Comparison of ENCODE assay signal across 20 cellular contexts in genomic region chrX:140432328-140433025, GRCh38.
DNase-seq lines count a peak whose midpoint lies in the region; ATAC-seq, FAIRE-seq and TF ChIP-seq lines count a peak whose summit lies in the region.
"Had no signal": no experiment of that assay in that cellular context is flagged by ENCODE, and none has a peak within 500 bp of the region (broad histone marks: within the 10 kb centered on the region; RNA-seq: fewer than 3 reads in every experiment).

No MANE protein-coding gene starts in this region.

- H2AFZ ChIP-seq in HepG2 (ENCODE audit: low read length) = no peak overlapping the region
- H2AFZ ChIP-seq: parathyroid adenoma had no signal

- H3K9me3 Mint-ChIP-seq in activated CD4-positive, alpha-beta T cell treated with anti-CD3 and anti-CD28 coated beads for 36 hours (ENCODE audit: low read depth) = no peaks in the 10 kb centered on the region
- no peaks in the 10 kb centered on the region for H3K9me3 Mint-ChIP-seq in T-cell

- no peak overlapping the region for H3K27ac Mint-ChIP-seq in activated CD4-positive, alpha-beta T cell treated with anti-CD3 and anti-CD28 coated beads for 36 hours
- no peak overlapping the region for H3K27ac Mint-ChIP-seq in T-cell

- H3K9ac ChIP-seq in liver (ENCODE audit: low read depth in 1 of 2, low read length in 2 of 2) = no peak overlapping the region
- no peak overlapping the region for H3K9ac ChIP-seq in HepG2 (ENCODE audit: insufficient read depth, low read depth, low read length)
- H3K9ac ChIP-seq: parathyroid adenoma had no signal

- CTCF ChIA-PET in HepG2 (lab: Yijun Ruan, JAX; ENCODE audit: low intra/inter-chr PET ratio, low total read pairs) = no interaction called here
- CTCF ChIA-PET in activated CD4-positive, alpha-beta T cell treated with anti-CD3 and anti-CD28 coated beads for 36 hours (lab: Charles Lee) = no interaction called here
- CTCF ChIA-PET in T-cell (lab: Charles Lee) = no interaction called here

- TF ChIP-seq CTCF in liver (IDR thresholded peaks at IDR 0.05; ENCODE audit: low read depth, low read length, missing input control) (no peak), HepG2 (CRISPR knock-in tag; IDR thresholded peaks at IDR 0.05) (no peak), GM20000 (IDR thresholded peaks at IDR 0.05; ENCODE audit: extremely low read depth, missing control alignments) (no peak)

- H3K4me1 ChIP-seq in liver (ENCODE audit: control insufficient read depth in 4 of 4, insufficient read depth in 4 of 4, low read length in 3 of 4) = peaks cover 5 to 31% (median 22%) of the 10 kb centered on the region in 4 donors
- H3K4me1 ChIP-seq in HepG2 (ENCODE audit: insufficient read depth, low read length) = no peaks in the 10 kb centered on the region
- H3K4me1 ChIP-seq: gastrocnemius medialis, parathyroid adenoma had no signal

- H3K79me2 ChIP-seq in HepG2 (ENCODE audit: insufficient read depth, low read length) = no peaks in the 10 kb centered on the region
- H3K79me2 ChIP-seq: parathyroid adenoma had no signal

- H3K27me3 ChIP-seq in liver (ENCODE audit: control insufficient read depth in 4 of 4, insufficient read depth in 4 of 4, low read length in 3 of 4) (peaks cover 0 to 2% (median 0%) of the 10 kb centered on the region in 4 donors), HepG2 (ENCODE audit: control insufficient read depth in 1 of 2, insufficient read depth in 2 of 2, low read length in 2 of 2) (no peaks in the 10 kb centered on the region)

- no peak overlapping the region for H3K27ac ChIP-seq in liver (ENCODE audit: low read depth in 1 of 2, low read length in 2 of 2)
- no peak overlapping the region for H3K27ac ChIP-seq in HepG2 (ENCODE audit: extremely low read length, insufficient read depth, low read length)
- H3K27ac ChIP-seq: gastrocnemius medialis, parathyroid adenoma, RWPE1 had no signal

- intact Hi-C loops in HepG2 (cut with micrococcal nuclease; ENCODE audit: unreplicated experiment) (no loop called here), head of caudate nucleus (cut with DNase I) (no loop called here)
- intact Hi-C loops in activated CD4-positive, alpha-beta T cell treated with anti-CD3 and anti-CD28 coated beads for 36 hours (cut with DNase I, micrococcal nuclease) = no loop called here

- no peaks in the 10 kb centered on the region for H4K20me1 ChIP-seq in HepG2 (ENCODE audit: insufficient read depth, low read length)

- 21% methylated on average over 5 of the region's 5 CpGs for WGBS in liver
- no CpG with 5 or more reads among the region's 5 CpGs for WGBS in HepG2 (ENCODE audit: low lambda C conversion rate)

- TF ChIP-seq POLR2A in HepG2 (IDR thresholded peaks at IDR 0.05; ENCODE audit: insufficient read depth in 1 of 2, low read depth in 2 of 2, low read length in 2 of 2) = no peak

- no peaks in the 10 kb centered on the region for H3K4me1 Mint-ChIP-seq in activated CD4-positive, alpha-beta T cell treated with anti-CD3 and anti-CD28 coated beads for 36 hours
- H3K4me1 Mint-ChIP-seq in T-cell = no peaks in the 10 kb centered on the region

- no peaks in the 10 kb centered on the region for H3K36me3 Mint-ChIP-seq in activated CD4-positive, alpha-beta T cell treated with anti-CD3 and anti-CD28 coated beads for 36 hours (ENCODE audit: low read depth)
- no peaks in the 10 kb centered on the region for H3K36me3 Mint-ChIP-seq in T-cell

- FAIRE-seq in HepG2 (lab: Jason Lieb, UNC) = no peak
- FAIRE-seq: endometrium, G401.6, islet of Langerhans had no signal

- POLR2A ChIA-PET in HepG2 (lab: Yijun Ruan, JAX) (no interaction called here), T-cell (lab: Charles Lee) (no interaction called here)
- POLR2A ChIA-PET in activated CD4-positive, alpha-beta T cell treated with anti-CD3 and anti-CD28 coated beads for 36 hours (lab: Charles Lee) = no interaction called here

- TF ChIP-seq RAD21 in liver (IDR thresholded peaks at IDR 0.05) (peak; percentile 15 to 19), HepG2 (CRISPR knock-in tag; IDR thresholded peaks at IDR 0.05) (no peak)

- no peak overlapping the region for H3K4me3 Mint-ChIP-seq in activated CD4-positive, alpha-beta T cell treated with anti-CD3 and anti-CD28 coated beads for 36 hours
- no peak overlapping the region for H3K4me3 Mint-ChIP-seq in T-cell

- no peak for DNase-seq in HepG2 (ENCODE audit: low spot score)
- peak in 38 of 42 donors; percentile 8 to 74 (median 38) for DNase-seq in head of caudate nucleus
- DNase-seq in occipital lobe (lab: John Stamatoyannopoulos, UW) = peak; percentile 2
- no peak for DNase-seq in activated CD4-positive, alpha-beta T cell treated with anti-CD3 and anti-CD28 coated beads for 36 hours
- DNase-seq in T-cell = no peak
- DNase-seq in activated CD4-positive, alpha-beta T cell treated with anti-CD3 and anti-CD28 coated beads, Interleukin-2, amount 50 U/mL, for 48 hours = no peak
- DNase-seq in GM20000 (ENCODE audit: low spot score) = no peak
- DNase-seq: activated CD4-positive, CD25-positive, alpha-beta regulatory T cell; activated naive CD4-positive, alpha-beta T cell; central memory CD4-positive, alpha-beta T cell; COR-L47; gastrocnemius medialis; NCI-H2081 treated with DMSO at 0.1 percent for 48 hours; stimulated activated CD4-positive, alpha-beta T cell treated with anti-CD3 and anti-CD28 coated beads, Interleukin-15, amount 100 ng/mL, for 24 hours had no signal

- no peak overlapping the region for H3K4me2 ChIP-seq in HepG2 (ENCODE audit: low read depth, low read length)

- H3K9me3 ChIP-seq in liver (ENCODE audit: control insufficient read depth in 4 of 4, low read length in 3 of 4) = peaks cover 0 to 3% (median 0%) of the 10 kb centered on the region in 4 donors
- no peaks in the 10 kb centered on the region for H3K9me3 ChIP-seq in HepG2 (ENCODE audit: low read length)
- H3K9me3 ChIP-seq: gastrocnemius medialis had no signal

- ATAC-seq in HepG2 = no peak
- no peak for ATAC-seq in activated CD4-positive, alpha-beta T cell treated with anti-CD3 and anti-CD28 coated beads for 36 hours
- ATAC-seq in T-cell (replicated peaks in 1 of 4) = no peak

- BruUV-seq in HepG2 (replicated peaks; lab: Mats Ljungman, UMichigan) = no TSS peak

- H3K36me3 ChIP-seq in liver (ENCODE audit: control insufficient read depth in 4 of 4, insufficient read depth in 3 of 4, low read depth in 1 of 4, low read length in 3 of 4) = no peaks in the 10 kb centered on the region
- H3K36me3 ChIP-seq in HepG2 (replicated peaks in 1 of 2; ENCODE audit: control insufficient read depth in 1 of 2, insufficient read depth in 2 of 2, low read length in 2 of 2) = no peaks in the 10 kb centered on the region
- H3K36me3 ChIP-seq: gastrocnemius medialis had no signal

- H3K4me3 ChIP-seq in liver (ENCODE audit: low read depth in 1 of 3, low read length in 3 of 3) = no peak overlapping the region
- no peak overlapping the region for H3K4me3 ChIP-seq in HepG2 (replicated peaks in 1 of 3; ENCODE audit: insufficient read depth in 1 of 3, low read depth in 2 of 3, low read length in 3 of 3)
- H3K4me3 ChIP-seq: gastrocnemius medialis had no signal

- in situ Hi-C loops in HepG2 (cut with HindIII; ENCODE audit: extremely low pct_ligation_motif_present, low pct_unique_long_range_greater_than_20kb) = no loop called here

- no peak for TF ChIP-seq EP300 in HepG2 (IDR thresholded peaks at IDR 0.05; ENCODE audit: low read depth in 2 of 2, low read length in 2 of 2)
- TF ChIP-seq EP300 in HepG2 (CRISPR knock-in tag; IDR thresholded peaks at IDR 0.05; ENCODE audit: borderline replicate concordance) = no peak

- H3K27me3 Mint-ChIP-seq in activated CD4-positive, alpha-beta T cell treated with anti-CD3 and anti-CD28 coated beads for 36 hours = peaks cover 1% of the 10 kb centered on the region
- peaks cover 0 to 24% of the 10 kb centered on the region in 2 donors for H3K27me3 Mint-ChIP-seq in T-cell

TF ChIP-seq in liver, 16 proteins besides CTCF, POLR2A, EP300 and RAD21 (continues in another document):
- TF ChIP-seq JUND (IDR thresholded peaks at IDR 0.05) (no peak), HNF4G (IDR thresholded peaks at IDR 0.05) (no peak), HNF4A (conservative IDR thresholded peaks at IDR 0.05) (peak; percentile 61 to 65)
- TF ChIP-seq, protein P1, sequence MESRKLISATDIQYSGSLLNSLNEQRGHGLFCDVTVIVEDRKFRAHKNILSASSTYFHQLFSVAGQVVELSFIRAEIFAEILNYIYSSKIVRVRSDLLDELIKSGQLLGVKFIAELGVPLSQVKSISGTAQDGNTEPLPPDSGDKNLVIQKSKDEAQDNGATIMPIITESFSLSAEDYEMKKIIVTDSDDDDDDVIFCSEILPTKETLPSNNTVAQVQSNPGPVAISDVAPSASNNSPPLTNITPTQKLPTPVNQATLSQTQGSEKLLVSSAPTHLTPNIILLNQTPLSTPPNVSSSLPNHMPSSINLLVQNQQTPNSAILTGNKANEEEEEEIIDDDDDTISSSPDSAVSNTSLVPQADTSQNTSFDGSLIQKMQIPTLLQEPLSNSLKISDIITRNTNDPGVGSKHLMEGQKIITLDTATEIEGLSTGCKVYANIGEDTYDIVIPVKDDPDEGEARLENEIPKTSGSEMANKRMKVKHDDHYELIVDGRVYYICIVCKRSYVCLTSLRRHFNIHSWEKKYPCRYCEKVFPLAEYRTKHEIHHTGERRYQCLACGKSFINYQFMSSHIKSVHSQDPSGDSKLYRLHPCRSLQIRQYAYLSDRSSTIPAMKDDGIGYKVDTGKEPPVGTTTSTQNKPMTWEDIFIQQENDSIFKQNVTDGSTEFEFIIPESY (IDR thresholded peaks at IDR 0.05) = no peak

TF ChIP-seq in HepG2, 621 proteins besides CTCF, POLR2A, EP300 and RAD21:
- TF ChIP-seq CHD4 (IDR thresholded peaks at IDR 0.05; ENCODE audit: borderline replicate concordance, low read length) = no peak
- TF ChIP-seq ZSCAN29 (CRISPR knock-in tag; conservative IDR thresholded peaks at IDR 0.05) = no peak
- no peak for TF ChIP-seq STAT5B (CRISPR knock-in tag; IDR thresholded peaks at IDR 0.05)
TF ChIP-seq in HepG2: peak in this region for 0.

Comparison
In these comparisons a context has a peak if more than half of its experiments do, and no peak if none do; other contexts are left out.
1. DNase-seq: peak in head of caudate nucleus (38 of 42) and occipital lobe (single experiment); none in HepG2 (single experiment), activated CD4-positive, alpha-beta T cell treated with anti-CD3 and anti-CD28 coated beads for 36 hours (single experiment), T-cell (0 of 34), activated CD4-positive, alpha-beta T cell treated with anti-CD3 and anti-CD28 coated beads, Interleukin-2, amount 50 U/mL, for 48 hours (0 of 2) and GM20000 (single experiment).